In the genomic region with DNA sequence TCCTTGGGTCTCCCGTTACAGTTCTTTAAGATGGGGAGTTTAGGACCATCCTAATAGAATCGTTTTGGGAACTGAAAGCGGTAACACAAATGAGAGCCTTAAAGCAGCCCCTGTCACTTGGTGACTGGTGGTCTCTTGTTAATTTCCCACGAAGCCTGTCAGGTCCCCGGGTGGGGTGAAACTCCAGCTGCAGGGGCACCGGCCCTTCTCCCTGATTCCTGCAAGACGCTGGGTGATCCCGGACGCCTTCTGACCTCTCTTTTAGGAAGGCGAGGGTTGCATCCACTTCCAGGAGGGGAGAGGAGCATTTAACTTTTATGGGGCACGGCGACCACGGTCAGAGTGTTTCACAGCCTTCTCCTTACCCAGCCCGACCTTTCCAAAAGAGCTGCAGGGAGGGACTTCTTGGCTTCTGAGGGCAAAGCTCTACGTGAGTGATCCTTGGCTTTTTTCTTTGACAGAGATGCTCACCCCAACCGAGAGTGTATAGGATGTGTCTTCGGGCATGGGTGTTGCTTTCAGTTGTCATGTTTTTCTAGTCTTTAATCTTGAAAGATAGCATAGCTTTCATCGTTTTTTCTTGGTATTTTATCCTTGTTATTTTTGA, we compare ENCODE assay signal across 1 cellular context.
TF ChIP-seq lines count a peak whose summit lies in the region.

No MANE protein-coding gene starts in this region.

TF ChIP-seq in A549, 52 proteins besides CTCF, POLR2A, EP300 and RAD21 (continued from another document):
- TF ChIP-seq, protein P1, sequence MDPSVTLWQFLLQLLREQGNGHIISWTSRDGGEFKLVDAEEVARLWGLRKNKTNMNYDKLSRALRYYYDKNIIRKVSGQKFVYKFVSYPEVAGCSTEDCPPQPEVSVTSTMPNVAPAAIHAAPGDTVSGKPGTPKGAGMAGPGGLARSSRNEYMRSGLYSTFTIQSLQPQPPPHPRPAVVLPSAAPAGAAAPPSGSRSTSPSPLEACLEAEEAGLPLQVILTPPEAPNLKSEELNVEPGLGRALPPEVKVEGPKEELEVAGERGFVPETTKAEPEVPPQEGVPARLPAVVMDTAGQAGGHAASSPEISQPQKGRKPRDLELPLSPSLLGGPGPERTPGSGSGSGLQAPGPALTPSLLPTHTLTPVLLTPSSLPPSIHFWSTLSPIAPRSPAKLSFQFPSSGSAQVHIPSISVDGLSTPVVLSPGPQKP (IDR thresholded peaks at IDR 0.05; ENCODE audit: low read depth, low read length), result no peak
- no peak for TF ChIP-seq MAFK (IDR thresholded peaks at IDR 0.05; ENCODE audit: partially characterized antibody)
- no peak for TF ChIP-seq HOXA7 (CRISPR knock-in tag; IDR thresholded peaks at IDR 0.05)
- TF ChIP-seq ZSCAN20 (CRISPR knock-in tag; IDR thresholded peaks at IDR 0.05), result no peak
- no peak for TF ChIP-seq FOXS1 (CRISPR knock-in tag; IDR thresholded peaks at IDR 0.05)
- TF ChIP-seq, protein P2, sequence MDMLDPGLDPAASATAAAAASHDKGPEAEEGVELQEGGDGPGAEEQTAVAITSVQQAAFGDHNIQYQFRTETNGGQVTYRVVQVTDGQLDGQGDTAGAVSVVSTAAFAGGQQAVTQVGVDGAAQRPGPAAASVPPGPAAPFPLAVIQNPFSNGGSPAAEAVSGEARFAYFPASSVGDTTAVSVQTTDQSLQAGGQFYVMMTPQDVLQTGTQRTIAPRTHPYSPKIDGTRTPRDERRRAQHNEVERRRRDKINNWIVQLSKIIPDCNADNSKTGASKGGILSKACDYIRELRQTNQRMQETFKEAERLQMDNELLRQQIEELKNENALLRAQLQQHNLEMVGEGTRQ (IDR thresholded peaks at IDR 0.05), result no peak
